Comparison of ENCODE assay signal across 7 cellular contexts in genomic region chr17:4881761-4882555, GRCh38. TPM values are rescaled to one million over a fixed set of nuclear protein-coding genes. Genes with fewer than 3 reads are reported as not detected.
A peak's percentile ranks its signal among the peaks of the same experiment; 100 is the strongest.
DNase-seq lines count a peak whose midpoint lies in the region; ATAC-seq and TF ChIP-seq lines count a peak whose summit lies in the region.

No MANE protein-coding gene starts in this region.

- H3K27ac ChIP-seq in mesendoderm (ENCODE audit: low read depth, low read length) = no peak overlapping the region

- no peak overlapping the region for H2BK5ac ChIP-seq in mesendoderm (ENCODE audit: low read length)

- H2BK15ac ChIP-seq in mesendoderm (replicated peaks; ENCODE audit: low read depth) = no peak overlapping the region

- H3K4me1 Mint-ChIP-seq in stimulated activated naive B cell treated with anti-CD40 and anti-IgM and Interleukin-4, amounts not matched to agents 10 μg/mL and 1 μg/mL and 100 μg/mL, for 72 hours = peaks cover 3 to 13% of the 10 kb centered on the region in 2 donors

- peak; percentile 84 for TF ChIP-seq CTCF in GM12865 (IDR thresholded peaks at IDR 0.05; ENCODE audit: insufficient read depth, low read depth, low read length, missing control alignments)

- H3K27ac Mint-ChIP-seq in stimulated activated naive B cell treated with anti-CD40 and anti-IgM and Interleukin-4, amounts not matched to agents 10 μg/mL and 1 μg/mL and 100 μg/mL, for 72 hours = peak overlapping the region; percentile 31

- H3K79me1 ChIP-seq in mesendoderm (ENCODE audit: low read length) = no peaks in the 10 kb centered on the region

- H4K8ac ChIP-seq in mesendoderm (ENCODE audit: low read depth, low read length) = no peak overlapping the region

- no peak overlapping the region for H3K4me2 ChIP-seq in mesendoderm (ENCODE audit: low read length)

- H3K36me3 ChIP-seq in mesendoderm (ENCODE audit: control insufficient read depth, insufficient read depth, low read length) = peaks cover 2% of the 10 kb centered on the region

- ATAC-seq in stimulated activated naive B cell treated with anti-CD40 and anti-IgM and Interleukin-4, amounts not matched to agents 10 μg/mL and 1 μg/mL and 100 μg/mL, for 72 hours (replicated peaks) = peak; percentile 83 to 90
- ATAC-seq in HG02973 (IDR thresholded peaks at IDR 0.05; ENCODE audit: unreplicated experiment) = no peak

- peak; percentile 70 for DNase-seq in GM12865 (ENCODE audit: low read depth)
- peak; percentile 26 to 59 for DNase-seq in NCI-H1930 (lab: John Stamatoyannopoulos, UW)
- DNase-seq in activated CD4-positive, alpha-beta T cell treated with anti-CD3 and anti-CD28 coated beads, Interleukin-2, amount 50 U/mL, for 24 hours (ENCODE audit: low read depth in 1 of 2, low spot score in 1 of 2) = peak; percentile 28 to 53
- DNase-seq in dermis microvascular lymphatic vessel endothelial cell (ENCODE audit: low read depth in 2 of 2) = peak; percentile 26 to 67
- DNase-seq in mesendoderm = peak; percentile 72
- no peak for DNase-seq in stimulated activated naive B cell treated with anti-CD40 and anti-IgM and Interleukin-4, amounts not matched to agents 10 μg/mL and 1 μg/mL and 100 μg/mL, for 72 hours

- no peak overlapping the region for H3K23ac ChIP-seq in mesendoderm (ENCODE audit: low read length)

- H3K36me3 Mint-ChIP-seq in stimulated activated naive B cell treated with anti-CD40 and anti-IgM and Interleukin-4, amounts not matched to agents 10 μg/mL and 1 μg/mL and 100 μg/mL, for 72 hours = peaks cover 36 to 61% of the 10 kb centered on the region in 2 donors

- H3K4me3 Mint-ChIP-seq in stimulated activated naive B cell treated with anti-CD40 and anti-IgM and Interleukin-4, amounts not matched to agents 10 μg/mL and 1 μg/mL and 100 μg/mL, for 72 hours = no peak overlapping the region

- WGBS in mesendoderm (ENCODE audit: extremely low coverage, insufficient coverage, low lambda C conversion rate) = no CpG with 5 or more reads among the region's 9 CpGs

- H3K4me3 ChIP-seq in GM12865 (ENCODE audit: low read depth, low read length) (no peak overlapping the region), mesendoderm (ENCODE audit: low read length) (no peak overlapping the region)

- no peak overlapping the region for H3K56ac ChIP-seq in mesendoderm (ENCODE audit: low read length)

- no peak overlapping the region for H2AK5ac ChIP-seq in mesendoderm (ENCODE audit: low read length)

- no peaks in the 10 kb centered on the region for H3K27me3 ChIP-seq in mesendoderm (ENCODE audit: insufficient read depth, low read length, poor library complexity)

- H2BK120ac ChIP-seq in mesendoderm (ENCODE audit: low read depth, low read length) = no peak overlapping the region

- H3K18ac ChIP-seq in mesendoderm (ENCODE audit: low read length) = no peak overlapping the region

- H3K4ac ChIP-seq in mesendoderm (ENCODE audit: low read depth, low read length) = no peak overlapping the region

- no peaks in the 10 kb centered on the region for H3K9me3 Mint-ChIP-seq in stimulated activated naive B cell treated with anti-CD40 and anti-IgM and Interleukin-4, amounts not matched to agents 10 μg/mL and 1 μg/mL and 100 μg/mL, for 72 hours

- H4K5ac ChIP-seq in mesendoderm (ENCODE audit: low read length) = no peak overlapping the region

- H3K4me1 ChIP-seq in mesendoderm (ENCODE audit: control insufficient read depth, low read depth, low read length) = no peaks in the 10 kb centered on the region

- no peaks in the 10 kb centered on the region for H3K27me3 Mint-ChIP-seq in stimulated activated naive B cell treated with anti-CD40 and anti-IgM and Interleukin-4, amounts not matched to agents 10 μg/mL and 1 μg/mL and 100 μg/mL, for 72 hours

- no peak overlapping the region for H3K9ac ChIP-seq in mesendoderm (ENCODE audit: low read length)

- no peaks in the 10 kb centered on the region for H3K79me2 ChIP-seq in mesendoderm (ENCODE audit: control insufficient read depth, insufficient read depth, low read length)

RNA-seq across cellular contexts. Expression of gene C17orf107, which starts 17.4 kb away (rescaled TPM):
- 0.39 and 0.76 TPM in 2 replicates for total RNA-seq in dermis microvascular lymphatic vessel endothelial cell
- polyA plus RNA-seq in mesendoderm (2013, experiment 1 of 2) = 0.24 TPM
- polyA plus RNA-seq in mesendoderm (2013, experiment 2 of 2) = 0.39 TPM

RNA-seq across cellular contexts. Expression of gene CHRNE, which starts 20.9 kb away (rescaled TPM):
- total RNA-seq in dermis microvascular lymphatic vessel endothelial cell = 0.90 and 1.1 TPM in 2 replicates
- polyA plus RNA-seq in mesendoderm (2013, experiment 1 of 2) = 0.24 TPM
- polyA plus RNA-seq in mesendoderm (2013, experiment 2 of 2) = 0.24 TPM

RNA-seq across cellular contexts. Expression of gene MINK1, which starts 48.8 kb away (rescaled TPM):
- 20.5 and 32.9 TPM in 2 replicates for total RNA-seq in dermis microvascular lymphatic vessel endothelial cell
- polyA plus RNA-seq in mesendoderm (2013, experiment 1 of 2) = 21.7 TPM
- 23.6 TPM for polyA plus RNA-seq in mesendoderm (2013, experiment 2 of 2)

RNA-seq across cellular contexts. Expression of gene GP1BA, which starts 50.1 kb away (rescaled TPM):
- total RNA-seq in dermis microvascular lymphatic vessel endothelial cell = not detected in 2 replicates
- polyA plus RNA-seq in mesendoderm (2013, experiment 1 of 2) = not detected
- not detected for polyA plus RNA-seq in mesendoderm (2013, experiment 2 of 2)

RNA-seq across cellular contexts. Expression of gene SLC25A11, which starts 57.9 kb away (rescaled TPM):
- total RNA-seq in dermis microvascular lymphatic vessel endothelial cell = 47.4 and 62.8 TPM in 2 replicates
- 41.8 TPM for polyA plus RNA-seq in mesendoderm (2013, experiment 1 of 2)
- 41.5 TPM for polyA plus RNA-seq in mesendoderm (2013, experiment 2 of 2)
